8 cellular contexts compared by ENCODE assay signal in the genomic region with DNA sequence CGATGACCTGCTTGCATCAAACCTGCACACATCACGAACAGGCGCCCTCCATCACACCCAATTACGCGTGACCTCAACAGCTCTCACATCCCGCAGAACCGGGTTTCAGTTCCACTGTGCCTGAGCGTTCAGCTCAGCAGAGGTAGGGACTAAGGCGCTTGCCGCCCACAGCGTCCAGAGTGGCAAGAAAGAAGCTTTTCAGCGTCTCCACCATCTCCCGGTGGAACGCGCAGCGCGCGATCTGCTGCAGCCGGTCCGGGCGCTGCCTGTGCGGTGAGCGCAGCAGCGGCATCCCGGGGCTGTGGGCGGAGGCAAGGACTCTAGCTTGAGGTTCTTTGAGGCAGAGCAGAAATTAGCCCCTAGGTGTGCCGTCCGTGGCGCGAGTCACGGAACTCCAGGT. TPM values are rescaled to one million over a fixed set of nuclear protein-coding genes. Genes with fewer than 3 reads are reported as not detected.
DNase-seq lines count a peak whose midpoint lies in the region; ATAC-seq and TF ChIP-seq lines count a peak whose summit lies in the region.

No MANE protein-coding gene starts in this region.

- H2AFZ ChIP-seq in SK-N-SH (ENCODE audit: low read depth) (no peak overlapping the region), neural progenitor cell (replicated peaks) (peak overlapping the region; percentile 68)

- no peak for TF ChIP-seq RAD21 in SK-N-SH (IDR thresholded peaks at IDR 0.05; ENCODE audit: low read length)

- peak overlapping the region; percentile 83 for H3K4me3 Mint-ChIP-seq in neural progenitor cell

- H3K27ac Mint-ChIP-seq in neural progenitor cell: no peak overlapping the region

- no peaks in the 10 kb centered on the region for H3K9me3 Mint-ChIP-seq in neural progenitor cell

- H3K9me3 ChIP-seq in right atrium auricular region (no peaks in the 10 kb centered on the region), SK-N-SH (no peaks in the 10 kb centered on the region), duodenal mucosa (ENCODE audit: control insufficient read depth in 1 of 2, low read length in 2 of 2) (no peaks in the 10 kb centered on the region), neural progenitor cell (ENCODE audit: low read depth) (no peaks in the 10 kb centered on the region)

- POLR2A ChIA-PET in SK-N-SH (lab: Yijun Ruan, JAX): no interaction called here

- H3K79me2 ChIP-seq in SK-N-SH (ENCODE audit: insufficient read depth) (no peaks in the 10 kb centered on the region), neural progenitor cell (ENCODE audit: low read depth) (no peaks in the 10 kb centered on the region)

- no peaks in the 10 kb centered on the region for H3F3A ChIP-seq in SK-N-SH (replicated peaks; ENCODE audit: insufficient read depth)
- H3F3A ChIP-seq in neural progenitor cell (ENCODE audit: low read depth): peaks cover 19% of the 10 kb centered on the region

- peak; percentile 36 for ATAC-seq in Right ventricle myocardium superior (ENCODE audit: poor library complexity)

- no peaks in the 10 kb centered on the region for H3K9me2 ChIP-seq in SK-N-SH

- H3K27ac ChIP-seq in right atrium auricular region (no peak overlapping the region), SK-N-SH (ENCODE audit: low read depth in 2 of 2, low read length in 1 of 2) (no peak overlapping the region), duodenal mucosa (ENCODE audit: low read depth, low read length) (no peak overlapping the region), neural progenitor cell (no peak overlapping the region)

- CTCF ChIA-PET in SK-N-SH (lab: Yijun Ruan, JAX): interaction anchor here (0.9 to 4.9 kb wide), 23 partner anchors 10 to 439 kb away, joined by 3 to 126 read pairs (median 4); a partner anchor contains a TSS

- peaks cover 21% of the 10 kb centered on the region for H3K4me1 Mint-ChIP-seq in neural progenitor cell

- no peaks in the 10 kb centered on the region for H4K20me1 ChIP-seq in SK-N-SH (ENCODE audit: insufficient read depth)
- peaks cover 19% of the 10 kb centered on the region for H4K20me1 ChIP-seq in neural progenitor cell (ENCODE audit: low read depth)

- intact Hi-C loops in Right ventricle myocardium superior (cut with DNase I): no loop called here
- intact Hi-C loops in lower leg skin (cut with DNase I; ENCODE audit: low total_unique reads): no loop called here

- no peak for TF ChIP-seq POLR2A in lower leg skin (IDR thresholded peaks at IDR 0.05)

- TF ChIP-seq EP300 in SK-N-SH (IDR thresholded peaks at IDR 0.05; ENCODE audit: borderline replicate concordance in 1 of 2, low read depth in 1 of 2, low read length in 1 of 2): no peak

- peaks cover 54% of the 10 kb centered on the region for H3K27me3 Mint-ChIP-seq in neural progenitor cell (ENCODE audit: insufficient read depth, low read depth)

- TF ChIP-seq CTCF in right atrium auricular region (IDR thresholded peaks at IDR 0.05) (no peak), SK-N-SH (IDR thresholded peaks at IDR 0.05) (no peak), neural progenitor cell (IDR thresholded peaks at IDR 0.05) (no peak), lower leg skin (IDR thresholded peaks at IDR 0.05) (no peak)

- H3K36me3 ChIP-seq in right atrium auricular region (no peaks in the 10 kb centered on the region), SK-N-SH (replicated peaks in 1 of 2; ENCODE audit: control insufficient read depth in 1 of 2, insufficient read depth in 2 of 2, low read length in 1 of 2) (no peaks in the 10 kb centered on the region), duodenal mucosa (ENCODE audit: control insufficient read depth in 1 of 2, insufficient read depth in 2 of 2, low read length in 2 of 2) (no peaks in the 10 kb centered on the region), neural progenitor cell (no peaks in the 10 kb centered on the region)

- H3K36me3 Mint-ChIP-seq in neural progenitor cell: no peaks in the 10 kb centered on the region

- peaks cover 22 to 35% of the 10 kb centered on the region in 2 donors for H3K27me3 ChIP-seq in right atrium auricular region
- peaks cover 56% of the 10 kb centered on the region for H3K27me3 ChIP-seq in SK-N-SH (ENCODE audit: insufficient read depth)
- H3K27me3 ChIP-seq in duodenal mucosa (ENCODE audit: control insufficient read depth in 1 of 2, insufficient read depth in 2 of 2, low read length in 2 of 2): peaks cover 60 to 61% of the 10 kb centered on the region in 2 donors
- peaks cover 100% of the 10 kb centered on the region for H3K27me3 ChIP-seq in neural progenitor cell

- WGBS in SK-N-SH (ENCODE audit: low lambda C conversion rate): 1% methylated on average over 24 of the region's 31 CpGs
- WGBS in lower leg skin, 2 donors: 2 to 4% methylated on average over 27 to 30 of the region's 31 CpGs

- H3K4me1 ChIP-seq in right atrium auricular region (peaks cover 0 to 41% of the 10 kb centered on the region in 2 donors), SK-N-SH (ENCODE audit: control insufficient read depth in 1 of 2, insufficient read depth in 2 of 2, low read depth in 1 of 2, low read length in 1 of 2) (peaks cover 0 to 23% of the 10 kb centered on the region in 2 experiments; a peak in 1 of 4 replicates), duodenal mucosa (ENCODE audit: control insufficient read depth in 1 of 2, insufficient read depth in 2 of 2, low read length in 2 of 2) (peaks cover 17 to 20% of the 10 kb centered on the region in 2 donors), neural progenitor cell (peaks cover 22% of the 10 kb centered on the region)

- peak overlapping the region in 1 of 2 donors; percentile 39 for H3K4me3 ChIP-seq in right atrium auricular region
- peak overlapping the region; percentile 14 to 33; a peak in 2 of 4 replicates for H3K4me3 ChIP-seq in SK-N-SH (ENCODE audit: low read depth in 2 of 2, low read length in 1 of 2)
- peak overlapping the region; percentile 40 to 41 for H3K4me3 ChIP-seq in duodenal mucosa (ENCODE audit: low read depth in 1 of 2, low read length in 2 of 2)
- H3K4me3 ChIP-seq in neural progenitor cell: peak overlapping the region; percentile 46
- H3K4me3 ChIP-seq in lower leg skin (ENCODE audit: low read depth, poor library complexity, severe bottlenecking): no peak overlapping the region

- H3K9ac ChIP-seq in SK-N-SH (no peak overlapping the region), duodenal mucosa (ENCODE audit: low read depth in 1 of 2, low read length in 2 of 2) (no peak overlapping the region), neural progenitor cell (no peak overlapping the region)

- DNase-seq in Right ventricle myocardium superior: no peak
- no peak for DNase-seq in right atrium auricular region (ENCODE audit: low spot score)
- peak; percentile 65 for DNase-seq in SK-N-SH
- peak; percentile 65 for DNase-seq in neural progenitor cell (ENCODE audit: low spot score)
- DNase-seq in NCI-H748 treated with DMSO at 0.1 percent for 48 hours (lab: John Stamatoyannopoulos, UW): no peak
- no peak for DNase-seq in lower leg skin (ENCODE audit: low spot score in 2 of 2)
- no peak for DNase-seq in HuH-7 (ENCODE audit: low spot score)

- peak overlapping the region; percentile 38 for H3K4me2 ChIP-seq in SK-N-SH
- H3K4me2 ChIP-seq in neural progenitor cell: peak overlapping the region; percentile 86

TF ChIP-seq in SK-N-SH, 30 proteins besides CTCF, POLR2A, EP300 and RAD21:
- TF ChIP-seq MXI1 (IDR thresholded peaks at IDR 0.05; ENCODE audit: low read depth, low read length) (no peak), FOXM1 (IDR thresholded peaks at IDR 0.05; ENCODE audit: low read depth) (no peak), EZH2phosphoT487 (IDR thresholded peaks at IDR 0.05; ENCODE audit: borderline replicate concordance, low read depth) (no peak), MEF2A (IDR thresholded peaks at IDR 0.05; ENCODE audit: borderline replicate concordance, low read depth) (no peak), POLR2AphosphoS5 (IDR thresholded peaks at IDR 0.05; ENCODE audit: low read depth, low read length) (no peak), SIN3A (IDR thresholded peaks at IDR 0.05; ENCODE audit: borderline replicate concordance, low read depth, low read length) (no peak), NFIC (IDR thresholded peaks at IDR 0.05; ENCODE audit: borderline replicate concordance) (no peak), RFX5 (IDR thresholded peaks at IDR 0.05; ENCODE audit: low read length) (no peak), FOXJ3 (CRISPR knock-in tag; IDR thresholded peaks at IDR 0.05) (no peak), CHD2 (IDR thresholded peaks at IDR 0.05; ENCODE audit: low read length, partially characterized antibody) (no peak), SMC3 (IDR thresholded peaks at IDR 0.05; ENCODE audit: low read depth, low read length) (no peak), RXRA (IDR thresholded peaks at IDR 0.05; ENCODE audit: borderline replicate concordance, low read depth) (no peak), JUND (IDR thresholded peaks at IDR 0.05) (no peak), TEAD4 (IDR thresholded peaks at IDR 0.05; ENCODE audit: borderline replicate concordance, insufficient read depth) (no peak), RCOR1 (IDR thresholded peaks at IDR 0.05; ENCODE audit: low read length) (no peak), FOSL2 (IDR thresholded peaks at IDR 0.05; ENCODE audit: borderline replicate concordance, low read depth) (no peak), ELF1 (IDR thresholded peaks at IDR 0.05) (no peak)

RNA-seq across cellular contexts. Expression of a gene that starts 1.5 kb away (rescaled TPM):
- total RNA-seq in Right ventricle myocardium superior (not detected), right atrium auricular region (not detected), neural progenitor cell (ENCODE audit: low replicate concordance) (not detected in 2 replicates), lower leg skin (not detected)
- not detected in 2 replicates for polyA plus RNA-seq in SK-N-SH (2012; rRNA removed)
- polyA plus RNA-seq in SK-N-SH (2012; cell fraction: cytosol; rRNA removed): not detected in 2 replicates
- 0.02 TPM in 1 of 2 replicates, not detected in the other for polyA plus RNA-seq in SK-N-SH (2012; cell fraction: nucleus; rRNA removed)

Comparison
In these comparisons a context has a peak if more than half of its experiments do, and no peak if none do; other contexts are left out.
1. DNase-seq: peak in SK-N-SH (single experiment) and neural progenitor cell (single experiment); none in Right ventricle myocardium superior (single experiment), right atrium auricular region (single experiment), NCI-H748 treated with DMSO at 0.1 percent for 48 hours (single experiment), lower leg skin (0 of 2) and HuH-7 (single experiment).